9 cellular contexts compared by ENCODE assay signal in genomic region chr4:60805500-60806313, GRCh38.
DNase-seq lines count a peak whose midpoint lies in the region; ATAC-seq and TF ChIP-seq lines count a peak whose summit lies in the region.
"Had no signal": no experiment of that assay in that cellular context is flagged by ENCODE, and none has a peak within 500 bp of the region (broad histone marks: within the 10 kb centered on the region; RNA-seq: fewer than 3 reads in every experiment).

No MANE protein-coding gene starts in this region.

- H3K27ac ChIP-seq in PC-3 (ENCODE audit: low read length) (no peak overlapping the region), tibial nerve (no peak overlapping the region)

- no peaks in the 10 kb centered on the region for H3F3A ChIP-seq in PC-3 (ENCODE audit: low read length, unreplicated experiment)

- no peak overlapping the region for H3K9ac ChIP-seq in PC-3 (ENCODE audit: low read length)

- H3K9me2 ChIP-seq in PC-3 (replicated peaks; ENCODE audit: low read length) = no peaks in the 10 kb centered on the region

- 0 out of 2 replicates have a peak overlapping the region, but pooled peaks have one; percentile 10 for H3K4me2 ChIP-seq in PC-3 (ENCODE audit: low read length)

- TF ChIP-seq CTCF in PC-3 (conservative IDR thresholded peaks at IDR 0.05; ENCODE audit: low read depth, low read length) (peak; percentile 95), fibroblast of the aortic adventitia (IDR thresholded peaks at IDR 0.05; ENCODE audit: insufficient read depth, low read length) (peak; percentile 62), tibial nerve (IDR thresholded peaks at IDR 0.05) (peak; percentile 28 to 49 (median 48))

- 43 to 47% methylated on average over 6 of the region's 6 CpGs for WGBS in tibial nerve, 2 donors

- H3K4me1 ChIP-seq in PC-3 (ENCODE audit: insufficient read depth, low read length) = no peaks in the 10 kb centered on the region
- no peaks in the 10 kb centered on the region for H3K4me1 ChIP-seq in tibial nerve

- H3K27me3 ChIP-seq in PC-3 (ENCODE audit: low read length) = no peaks in the 10 kb centered on the region
- H3K27me3 ChIP-seq in tibial nerve = no peaks in the 10 kb centered on the region

- POLR2A ChIA-PET in PC-3 (lab: Charles Lee; ENCODE audit: unreplicated experiment) = interaction anchor here (0.6 kb wide), 1 partner anchor 171 kb away, joined by 3 read pairs; no protein-coding TSS in a partner anchor

- intact Hi-C loops in PC-3 (cut with micrococcal nuclease) = loop anchor here (5.0 to 10.0 kb wide), 2 partner anchors 329 to 697 kb away; no protein-coding TSS in a partner anchor

- no peaks in the 10 kb centered on the region for H3K79me2 ChIP-seq in PC-3 (ENCODE audit: low read length)

- H3K4me3 ChIP-seq in PC-3 (ENCODE audit: low read length) (no peak overlapping the region), fibroblast of the aortic adventitia (ENCODE audit: low read depth, low read length) (no peak overlapping the region), tibial nerve (no peak overlapping the region)

- BruUV-seq in PC-3 (replicated peaks; lab: Mats Ljungman, UMichigan) = no TSS peak

- no peak for TF ChIP-seq POLR2A in tibial nerve (IDR thresholded peaks at IDR 0.05)

- CTCF ChIA-PET in PC-3 (lab: Charles Lee) = interaction anchor here (0.6 to 1.0 kb wide), 4 partner anchors 255 to 1360 kb away, joined by 3 to 7 read pairs (median 3); no protein-coding TSS in a partner anchor

- peak; percentile 48 for ATAC-seq in HG02870 (IDR thresholded peaks at IDR 0.05; ENCODE audit: unreplicated experiment)
- peak; percentile 81 for ATAC-seq in PC-3

- DNase-seq in DMS 273 (lab: John Stamatoyannopoulos, UW; ENCODE audit: unreplicated experiment) (peak; percentile 59), PC-3 (peak; percentile 78), fibroblast of the aortic adventitia (ENCODE audit: low read depth) (peak; percentile 39), tibial nerve (ENCODE audit: low spot score in 2 of 2) (no peak)
- DNase-seq in activated CD4-positive, CD25-positive, alpha-beta regulatory T cell treated with anti-CD3 and anti-CD28 coated beads, Interleukin-2, amount 50 U/mL, for 72 hours = no peak
- DNase-seq in activated naive CD4-positive, alpha-beta T cell (lab: John Stamatoyannopoulos, UW) = no peak
- no peak for DNase-seq in activated CD4-positive, CD25-positive, alpha-beta regulatory T cell (lab: John Stamatoyannopoulos, UW)
- DNase-seq: stimulated activated naive B cell treated with anti-CD40 and anti-IgM and Interleukin-4, amounts not matched to agents 10 μg/mL and 1 μg/mL and 100 μg/mL, for 72 hours had no signal

- TF ChIP-seq EP300 in tibial nerve (IDR thresholded peaks at IDR 0.05) = no peak

- no peaks in the 10 kb centered on the region for H3K36me3 ChIP-seq in PC-3 (ENCODE audit: low read depth, low read length)
- H3K36me3 ChIP-seq in tibial nerve = no peaks in the 10 kb centered on the region

- no peaks in the 10 kb centered on the region for H4K20me1 ChIP-seq in PC-3 (ENCODE audit: low read length)

- H3K9me3 ChIP-seq in PC-3 (ENCODE audit: low read length) = no peaks in the 10 kb centered on the region
- H3K9me3 ChIP-seq in tibial nerve = no peaks in the 10 kb centered on the region

- H2AFZ ChIP-seq in PC-3 (ENCODE audit: low read length) = peak overlapping the region; percentile 44

Comparison
In these comparisons a context has a peak if more than half of its experiments do, and no peak if none do; other contexts are left out.
1. DNase-seq: peak in DMS 273 (single experiment), PC-3 (single experiment) and fibroblast of the aortic adventitia (single experiment); none in tibial nerve (0 of 2), activated CD4-positive, CD25-positive, alpha-beta regulatory T cell treated with anti-CD3 and anti-CD28 coated beads, Interleukin-2, amount 50 U/mL, for 72 hours (single experiment), activated naive CD4-positive, alpha-beta T cell (0 of 4) and activated CD4-positive, CD25-positive, alpha-beta regulatory T cell (0 of 4).
2. Peak in every context shown above with its lines, with median percentiles within 50 percentile points of each other: CTCF ChIP-seq.